In genomic region chr3:102466001-102466400, GRCh38 we compare ENCODE assay signal across 16 cellular contexts. TPM values are rescaled to one million over a fixed set of nuclear protein-coding genes. Genes with fewer than 3 reads are reported as not detected.
DNase-seq lines count a peak whose midpoint lies in the region; ATAC-seq, FAIRE-seq and TF ChIP-seq lines count a peak whose summit lies in the region.
"Had no signal": no experiment of that assay in that cellular context is flagged by ENCODE, and none has a peak within 500 bp of the region (broad histone marks: within the 10 kb centered on the region; RNA-seq: fewer than 3 reads in every experiment).

No MANE protein-coding gene starts in this region.

- H3K27ac ChIP-seq in 22Rv1 (no peak overlapping the region), HEK293 (ENCODE audit: extremely low read depth, low read depth, low read length) (no peak overlapping the region), OCI-LY7 (ENCODE audit: low read depth, low read length, poor library complexity, severe bottlenecking) (no peak overlapping the region), H1 (ENCODE audit: low read depth, low read length) (no peak overlapping the region)
- H3K27ac ChIP-seq: KMS-11, prostate gland had no signal

- H3K4me3 ChIP-seq in HEK293 (ENCODE audit: low read depth, low read length) (no peak overlapping the region), OCI-LY7 (ENCODE audit: low read depth, low read length, poor library complexity, severe bottlenecking) (no peak overlapping the region), H1 (ENCODE audit: extremely low read depth in 1 of 4, insufficient read depth in 2 of 4, low read depth in 3 of 4, low read length in 4 of 4) (no peak overlapping the region)
- H3K4me3 ChIP-seq: prostate gland had no signal

- H3K9me3 ChIP-seq in HEK293 (ENCODE audit: control insufficient read depth, insufficient read depth, low read depth, low read length), result no peaks in the 10 kb centered on the region
- no peaks in the 10 kb centered on the region for H3K9me3 ChIP-seq in OCI-LY7 (ENCODE audit: low read length)
- no peaks in the 10 kb centered on the region for H3K9me3 ChIP-seq in H1 (ENCODE audit: insufficient read depth in 2 of 2, low read depth in 1 of 2, low read length in 1 of 2)
- H3K9me3 ChIP-seq: prostate gland had no signal

- H3K23me2 ChIP-seq in H1 (ENCODE audit: low read depth, low read length), result no peaks in the 10 kb centered on the region; the same call in 1 of the 2 replicates

- no peak overlapping the region for H3K23ac ChIP-seq in H1 (ENCODE audit: insufficient read length)

- no peak overlapping the region for H3K27ac Mint-ChIP-seq in activated CD4-positive, alpha-beta memory T cell treated with anti-CD3 and anti-CD28 coated beads, Interleukin-2, amount 10 ng/mL, durations not matched to agents 7 days and 5 days
- H3K27ac Mint-ChIP-seq: activated CD8-positive, alpha-beta memory T cell treated with anti-CD3 and anti-CD28 coated beads, Interleukin-2, amount 10 ng/mL, durations not matched to agents 7 days and 5 days; activated naive CD4-positive, alpha-beta T cell treated with anti-CD3 and anti-CD28 coated beads for 36 hours had no signal

- peaks cover 11% of the 10 kb centered on the region for H3K27me3 Mint-ChIP-seq in activated CD4-positive, alpha-beta memory T cell treated with anti-CD3 and anti-CD28 coated beads, Interleukin-2, amount 10 ng/mL, durations not matched to agents 7 days and 5 days

- H3K18ac ChIP-seq in H1 (ENCODE audit: extremely low read depth, low read length), result no peak overlapping the region

- no peaks in the 10 kb centered on the region for H3K27me3 ChIP-seq in H1 (replicated peaks in 1 of 4; ENCODE audit: control insufficient read depth in 3 of 4, extremely low read depth in 1 of 4, insufficient read depth in 3 of 4, low read length in 3 of 4)

- H3K14ac ChIP-seq in H1 (ENCODE audit: insufficient read length), result no peak overlapping the region

- POLR2A ChIA-PET in HEK293 (lab: Yijun Ruan, JAX) (no interaction called here), OCI-LY7 (lab: Charles Lee) (interaction anchor here (0.7 kb wide), 1 partner anchor 274 kb away, joined by 3 read pairs; no protein-coding TSS in a partner anchor), H1 (lab: Charles Lee; ENCODE audit: partially characterized antibody) (no interaction called here)
- POLR2A ChIA-PET in activated CD4-positive, alpha-beta memory T cell treated with anti-CD3 and anti-CD28 coated beads, Interleukin-2, amount 10 ng/mL, durations not matched to agents 7 days and 5 days (lab: Charles Lee), result no interaction called here

- intact Hi-C loops in OCI-LY7 (cut with micrococcal nuclease; ENCODE audit: unreplicated experiment), result no loop called here

- no peaks in the 10 kb centered on the region for H3K4me1 ChIP-seq in HEK293 (ENCODE audit: control insufficient read depth, insufficient read depth, low read length)
- H3K4me1 ChIP-seq in OCI-LY7 (ENCODE audit: insufficient read depth, low read length, poor library complexity, severe bottlenecking), result no peaks in the 10 kb centered on the region
- no peaks in the 10 kb centered on the region for H3K4me1 ChIP-seq in H1 (replicated peaks in 1 of 4; ENCODE audit: control insufficient read depth in 3 of 4, insufficient read depth in 4 of 4, low read length in 3 of 4)
- H3K4me1 ChIP-seq: prostate gland had no signal

- TF ChIP-seq CTCF in 22Rv1 (IDR thresholded peaks at IDR 0.05) (peak; percentile 35), HEK293 (tag by site-specific recombination; IDR thresholded peaks at IDR 0.05) (no peak), OCI-LY7 (conservative IDR thresholded peaks at IDR 0.05; ENCODE audit: low read length) (peak; percentile 31; the same call in 1 of the 2 replicates), H1 (IDR thresholded peaks at IDR 0.05; ENCODE audit: control extremely low read depth in 1 of 3, insufficient read depth in 1 of 3, low read depth in 1 of 3, low read length in 3 of 3) (no peak)

- no peak overlapping the region for H3K56ac ChIP-seq in H1 (replicated peaks; ENCODE audit: insufficient read length, low read depth, low read length)

- CTCF ChIA-PET in HEK293 (lab: Yijun Ruan, JAX), result interaction anchor here (0.6 to 1.3 kb wide), 2 partner anchors 71 to 149 kb away, joined by 3 read pairs; no protein-coding TSS in a partner anchor
- CTCF ChIA-PET in OCI-LY7 (lab: Charles Lee; ENCODE audit: unreplicated experiment), result no interaction called here
- CTCF ChIA-PET in H1 (lab: Charles Lee; ENCODE audit: partially characterized antibody), result interaction anchor here (1.4 kb wide), 1 partner anchor 14 kb away, joined by 3 read pairs; no protein-coding TSS in a partner anchor
- CTCF ChIA-PET in activated CD4-positive, alpha-beta memory T cell treated with anti-CD3 and anti-CD28 coated beads, Interleukin-2, amount 10 ng/mL, durations not matched to agents 7 days and 5 days (lab: Charles Lee), result no interaction called here

- H2BK15ac ChIP-seq in H1 (ENCODE audit: low read length), result no peak overlapping the region

- peak; percentile 12 to 29; a peak in 3 of 4 replicates for TF ChIP-seq RAD21 in H1 (IDR thresholded peaks at IDR 0.05 in 1 of 2, conservative IDR thresholded peaks at IDR 0.05 in 1 of 2; ENCODE audit: low read depth in 2 of 2, low read length in 2 of 2)

- H4K8ac ChIP-seq in H1 (ENCODE audit: extremely low read depth, insufficient read depth, low read length), result no peak overlapping the region

- TF ChIP-seq POLR2A in H1 (IDR thresholded peaks at IDR 0.05; ENCODE audit: control extremely low read depth in 1 of 2, low read depth in 2 of 2, low read length in 2 of 2), result no peak

- no peaks in the 10 kb centered on the region for H3K36me3 Mint-ChIP-seq in activated CD4-positive, alpha-beta memory T cell treated with anti-CD3 and anti-CD28 coated beads, Interleukin-2, amount 10 ng/mL, durations not matched to agents 7 days and 5 days (ENCODE audit: low read depth)
- H3K36me3 Mint-ChIP-seq: activated CD8-positive, alpha-beta memory T cell treated with anti-CD3 and anti-CD28 coated beads, Interleukin-2, amount 10 ng/mL, durations not matched to agents 7 days and 5 days had no signal

- FAIRE-seq in H1 (lab: Jason Lieb, UNC), result no peak
- FAIRE-seq: frontal cortex had no signal

- no peaks in the 10 kb centered on the region for H3K9me2 ChIP-seq in OCI-LY7 (ENCODE audit: insufficient read depth, low read length)

- no peaks in the 10 kb centered on the region for H3K79me1 ChIP-seq in H1 (ENCODE audit: low read depth, low read length)

- no peak for TF ChIP-seq EP300 in H1 (IDR thresholded peaks at IDR 0.05; ENCODE audit: borderline replicate concordance in 1 of 2, low read depth in 2 of 2, low read length in 2 of 2)

- no peak overlapping the region for H2BK120ac ChIP-seq in H1 (replicated peaks; ENCODE audit: low read depth, low read length)

- H3K36me3 ChIP-seq in HEK293 (ENCODE audit: control insufficient read depth in 2 of 2, insufficient read depth in 1 of 2, low read length in 2 of 2), result no peaks in the 10 kb centered on the region
- no peaks in the 10 kb centered on the region for H3K36me3 ChIP-seq in OCI-LY7 (ENCODE audit: insufficient read depth, low read length)
- no peaks in the 10 kb centered on the region; a peak in 1 of 8 replicates for H3K36me3 ChIP-seq in H1 (ENCODE audit: control insufficient read depth in 2 of 4, insufficient read depth in 4 of 4, low read length in 3 of 4)
- H3K36me3 ChIP-seq: prostate gland had no signal

- no peak overlapping the region for H2BK5ac ChIP-seq in H1 (ENCODE audit: low read depth, low read length)

- H3K79me2 ChIP-seq in OCI-LY7 (ENCODE audit: insufficient read depth, low read depth, low read length) (no peaks in the 10 kb centered on the region), H1 (ENCODE audit: control insufficient read depth in 1 of 2, insufficient read depth in 2 of 2, low read length in 2 of 2) (no peaks in the 10 kb centered on the region)

- no peak for DNase-seq in OCI-LY7 (ENCODE audit: low spot score)
- no peak for DNase-seq in H1 (ENCODE audit: low read depth in 1 of 2, low spot score in 2 of 2)
- no peak for DNase-seq in NCI-H2227 (lab: John Stamatoyannopoulos, UW; ENCODE audit: unreplicated experiment)
- no peak for DNase-seq in activated CD4-positive, alpha-beta memory T cell treated with anti-CD3 and anti-CD28 coated beads, Interleukin-2, amount 10 ng/mL, durations not matched to agents 7 days and 5 days
- DNase-seq in HuH-7 (ENCODE audit: low spot score), result no peak
- DNase-seq: activated CD8-positive, alpha-beta memory T cell treated with anti-CD3 and anti-CD28 coated beads, Interleukin-2, amount 10 ng/mL, durations not matched to agents 7 days and 5 days; activated naive CD4-positive, alpha-beta T cell treated with anti-CD3 and anti-CD28 coated beads for 36 hours; effector memory CD4-positive, alpha-beta T cell; NCI-H1930 had no signal

- no peak overlapping the region for H4K5ac ChIP-seq in H1 (ENCODE audit: insufficient read length, low read depth, low read length)

- H3K4ac ChIP-seq in H1 (replicated peaks; ENCODE audit: insufficient read length, low read depth, low read length), result no peak overlapping the region

- BruUV-seq in OCI-LY7 (replicated peaks; lab: Mats Ljungman, UMichigan), result no TSS peak

- no peak overlapping the region for H4K91ac ChIP-seq in H1 (replicated peaks; ENCODE audit: insufficient read length, low read length)

- H4K20me1 ChIP-seq in OCI-LY7 (ENCODE audit: insufficient read depth, low read length), result no peaks in the 10 kb centered on the region
- H4K20me1 ChIP-seq in H1 (replicated peaks in 1 of 2; ENCODE audit: control insufficient read depth in 1 of 2, insufficient read depth in 2 of 2, low read length in 2 of 2), result no peaks in the 10 kb centered on the region

- H2AK5ac ChIP-seq in H1 (ENCODE audit: low read depth, low read length), result no peak overlapping the region

- ATAC-seq in HG03139 (IDR thresholded peaks at IDR 0.05; ENCODE audit: unreplicated experiment), result no peak
- ATAC-seq: activated CD8-positive, alpha-beta memory T cell treated with anti-CD3 and anti-CD28 coated beads, Interleukin-2, amount 10 ng/mL, durations not matched to agents 7 days and 5 days had no signal

- no peak overlapping the region for H2AFZ ChIP-seq in OCI-LY7 (ENCODE audit: low read length)
- H2AFZ ChIP-seq in H1 (ENCODE audit: low read length), result peak overlapping the region; percentile 72; the same call in 1 of the 2 replicates

- no peaks in the 10 kb centered on the region for H3K9me3 Mint-ChIP-seq in activated CD4-positive, alpha-beta memory T cell treated with anti-CD3 and anti-CD28 coated beads, Interleukin-2, amount 10 ng/mL, durations not matched to agents 7 days and 5 days
- H3K9me3 Mint-ChIP-seq: activated naive CD4-positive, alpha-beta T cell treated with anti-CD3 and anti-CD28 coated beads for 36 hours had no signal

- H3K4me2 ChIP-seq in OCI-LY7 (ENCODE audit: low read length), result no peak overlapping the region
- no peak overlapping the region for H3K4me2 ChIP-seq in H1 (ENCODE audit: insufficient read depth in 1 of 2, low read depth in 2 of 2, low read length in 2 of 2)
- H3K4me2 ChIP-seq: KMS-11 had no signal

- H3K9ac ChIP-seq in H1 (replicated peaks in 1 of 4; ENCODE audit: extremely low read depth in 1 of 4, low read depth in 3 of 4, low read length in 3 of 4), result no peak overlapping the region
- H3K9ac ChIP-seq: KMS-11 had no signal

- no peak overlapping the region for H2BK12ac ChIP-seq in H1 (ENCODE audit: low read depth, low read length)

- no peaks in the 10 kb centered on the region for H3K4me1 Mint-ChIP-seq in activated CD4-positive, alpha-beta memory T cell treated with anti-CD3 and anti-CD28 coated beads, Interleukin-2, amount 10 ng/mL, durations not matched to agents 7 days and 5 days
- H3K4me1 Mint-ChIP-seq: activated CD8-positive, alpha-beta memory T cell treated with anti-CD3 and anti-CD28 coated beads, Interleukin-2, amount 10 ng/mL, durations not matched to agents 7 days and 5 days had no signal

- no peak overlapping the region for H3K4me3 Mint-ChIP-seq in activated CD4-positive, alpha-beta memory T cell treated with anti-CD3 and anti-CD28 coated beads, Interleukin-2, amount 10 ng/mL, durations not matched to agents 7 days and 5 days
- H3K4me3 Mint-ChIP-seq: activated CD8-positive, alpha-beta memory T cell treated with anti-CD3 and anti-CD28 coated beads, Interleukin-2, amount 10 ng/mL, durations not matched to agents 7 days and 5 days; activated naive CD4-positive, alpha-beta T cell treated with anti-CD3 and anti-CD28 coated beads for 36 hours had no signal

- WGBS in H1 (ENCODE audit: extremely low coverage in 1 of 2, insufficient coverage in 1 of 2, insufficient read length in 1 of 2, insufficient replicate concordance in 2 of 2, low coverage in 1 of 2, low lambda C conversion rate in 2 of 2, missing lambda C conversion rate in 1 of 2), 2 experiments, result 73% methylated on average over 1 of the region's 1 CpG; no CpG with 5 or more reads in 1 of the 2 experiments

- no peak overlapping the region for H2BK20ac ChIP-seq in H1 (ENCODE audit: low read length)

RNA-seq across cellular contexts. Expression of gene ZPLD1, which starts 31.2 kb away (rescaled TPM):
- 0.18 TPM in 1 of 2 replicates, not detected in the other for total RNA-seq in OCI-LY7 (2014; rRNA removed; shearing (Covaris generic))
- total RNA-seq in OCI-LY7 (2022), result not detected in 2 replicates
- total RNA-seq in H1 (2021; fragmentation: NEBNext Ultra II Directional; extraction: Animal tissue kit (Norgen Biotek cat#: 25700)), result not detected in 2 replicates
- polyA plus RNA-seq in H1 (2011; rRNA removed), result not detected in 2 replicates
- 0.04 TPM for polyA plus RNA-seq in H1 (2011; cell fraction: cytosol; rRNA removed)
- polyA plus RNA-seq in H1 (2011; cell fraction: nucleus; rRNA removed), result not detected
- polyA plus RNA-seq in H1 (2012, experiment 1 of 2), result not detected in 4 replicates
- not detected for polyA plus RNA-seq in H1 (2012, experiment 2 of 2)
- polyA plus RNA-seq in H1 (2013, experiment 1 of 2), result 0.04 TPM
- 0.02 TPM for polyA plus RNA-seq in H1 (2013, experiment 2 of 2)
- not detected in 2 replicates for polyA minus RNA-seq in H1 (2011; rRNA and poly(A)+ RNA removed)
- not detected for polyA minus RNA-seq in H1 (2011; cell fraction: cytosol; rRNA and poly(A)+ RNA removed)
- polyA minus RNA-seq in H1 (2011; cell fraction: nucleus; rRNA and poly(A)+ RNA removed), result not detected
- not detected for total RNA-seq in activated CD4-positive, alpha-beta memory T cell treated with anti-CD3 and anti-CD28 coated beads, Interleukin-2, amount 10 ng/mL, durations not matched to agents 7 days and 5 days
- total RNA-seq: activated CD8-positive, alpha-beta memory T cell treated with anti-CD3 and anti-CD28 coated beads, Interleukin-2, amount 10 ng/mL, durations not matched to agents 7 days and 5 days; activated naive CD4-positive, alpha-beta T cell treated with anti-CD3 and anti-CD28 coated beads for 36 hours; frontal cortex; H4 had no signal

Comparison
In these comparisons a context has a peak if more than half of its experiments do, and no peak if none do; other contexts are left out.
1. CTCF ChIP-seq: peak in 22Rv1 (single experiment) and OCI-LY7 (single experiment); none in HEK293 (single experiment) and H1 (0 of 3).
2. CTCF ChIA-PET loops: an anchor here in HEK293 (0.6 to 1.3 kb wide) and H1 (1.4 kb wide); none called in OCI-LY7 and activated CD4-positive, alpha-beta memory T cell treated with anti-CD3 and anti-CD28 coated beads, Interleukin-2, amount 10 ng/mL, durations not matched to agents 7 days and 5 days.